ENCODE assay signal across 22 cellular contexts in the genomic region with DNA sequence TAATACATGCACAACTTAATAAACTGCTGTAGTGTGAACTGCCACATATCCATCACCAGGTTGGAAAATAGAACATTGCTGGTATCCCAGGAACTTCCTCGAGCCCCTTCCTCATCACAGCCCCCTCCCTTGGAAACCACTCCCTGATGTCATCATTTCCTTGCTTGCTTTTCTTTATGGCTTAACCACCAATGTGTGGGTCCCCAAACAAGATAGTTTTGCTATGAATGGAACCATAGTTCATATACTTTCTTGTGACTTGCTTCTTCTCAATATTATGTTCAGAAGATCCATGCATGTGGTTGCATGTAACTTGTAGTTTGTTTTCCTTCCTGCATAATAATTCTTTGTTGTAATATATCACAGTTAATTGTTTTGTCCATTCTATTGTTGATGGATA. TPM values are rescaled to one million over a fixed set of nuclear protein-coding genes. Genes with fewer than 3 reads are reported as not detected.
"Had no signal": no experiment of that assay in that cellular context is flagged by ENCODE, and none has a peak within 500 bp of the region (broad histone marks: within the 10 kb centered on the region; RNA-seq: fewer than 3 reads in every experiment).

No MANE protein-coding gene starts in this region.

- ATAC-seq: effector memory CD8-positive, alpha-beta T cell; T-helper 17 cell had no signal

- H3K27me3 ChIP-seq: left lung, stomach, suprapubic skin, tibial nerve had no signal

- H3K9me3 ChIP-seq: left lung, stomach, suprapubic skin, tibial nerve had no signal

- H3K4me3 Mint-ChIP-seq: activated B cell treated with CpG ODN at 0.5 μM for 24 hours; activated CD4-positive, alpha-beta memory T cell treated with anti-CD3 and anti-CD28 coated beads for 36 hours; activated naive CD4-positive, alpha-beta T cell treated with anti-CD3 and anti-CD28 coated beads, Interleukin-2, amount 10 ng/mL, durations not matched to agents 7 days and 5 days; activated T-cell treated with anti-CD3 and anti-CD28 coated beads, Interleukin-2, amount 50 U/mL, for 24 hours; brain; effector memory CD8-positive, alpha-beta T cell; naive B cell; T-helper 17 cell had no signal

- H3K4me3 ChIP-seq: left lung, lung, stomach, tibial nerve had no signal

- H3K27ac Mint-ChIP-seq: activated B cell treated with CpG ODN at 0.5 μM for 24 hours; activated CD4-positive, alpha-beta memory T cell treated with anti-CD3 and anti-CD28 coated beads for 36 hours; activated naive CD4-positive, alpha-beta T cell treated with anti-CD3 and anti-CD28 coated beads, Interleukin-2, amount 10 ng/mL, durations not matched to agents 7 days and 5 days; activated T-cell treated with anti-CD3 and anti-CD28 coated beads, Interleukin-2, amount 50 U/mL, for 24 hours; progenitor cell of endocrine pancreas; T-helper 17 cell had no signal

- H3K27me3 Mint-ChIP-seq: brain had no signal

- DNase-seq: activated B cell treated with CpG ODN at 0.5 μM for 24 hours; activated CD4-positive, alpha-beta T cell treated with anti-CD3 and anti-CD28 coated beads for 4 hours; activated effector memory CD4-positive, alpha-beta T cell treated with anti-CD3 and anti-CD28 coated beads, Interleukin-2, amount 50 U/mL, for 16 hours; activated naive CD4-positive, alpha-beta T cell treated with anti-CD3 and anti-CD28 coated beads, Interleukin-2, amount 10 ng/mL, durations not matched to agents 7 days and 5 days; activated T-cell treated with anti-CD3 and anti-CD28 coated beads, Interleukin-2, amount 50 U/mL, for 24 hours; effector memory CD8-positive, alpha-beta T cell; foreskin melanocyte; kidney glomerular epithelial cell; naive B cell; retina; stimulated activated CD4-positive, alpha-beta T cell treated with anti-CD3 and anti-CD28 coated beads, Interleukin-2, amount 100 ng/mL, for 48 hours; stomach; SW 1271; T-helper 17 cell had no signal

- H3K9me3 Mint-ChIP-seq: activated B cell treated with CpG ODN at 0.5 μM for 24 hours; activated CD4-positive, alpha-beta memory T cell treated with anti-CD3 and anti-CD28 coated beads for 36 hours; activated naive CD4-positive, alpha-beta T cell treated with anti-CD3 and anti-CD28 coated beads, Interleukin-2, amount 10 ng/mL, durations not matched to agents 7 days and 5 days; activated T-cell treated with anti-CD3 and anti-CD28 coated beads, Interleukin-2, amount 50 U/mL, for 24 hours; brain; effector memory CD8-positive, alpha-beta T cell; naive B cell had no signal

- H3K36me3 Mint-ChIP-seq: activated CD4-positive, alpha-beta memory T cell treated with anti-CD3 and anti-CD28 coated beads for 36 hours; activated naive CD4-positive, alpha-beta T cell treated with anti-CD3 and anti-CD28 coated beads, Interleukin-2, amount 10 ng/mL, durations not matched to agents 7 days and 5 days; brain; naive B cell had no signal

- H3K36me3 ChIP-seq: left lung, stomach, suprapubic skin, tibial nerve had no signal

RNA-seq across cellular contexts. Expression of a gene that starts 8.9 kb away (rescaled TPM):
- total RNA-seq: activated CD4-positive, alpha-beta memory T cell treated with anti-CD3 and anti-CD28 coated beads for 36 hours; endothelial cell of umbilical vein; T-helper 17 cell had no signal
